In the genomic region with DNA sequence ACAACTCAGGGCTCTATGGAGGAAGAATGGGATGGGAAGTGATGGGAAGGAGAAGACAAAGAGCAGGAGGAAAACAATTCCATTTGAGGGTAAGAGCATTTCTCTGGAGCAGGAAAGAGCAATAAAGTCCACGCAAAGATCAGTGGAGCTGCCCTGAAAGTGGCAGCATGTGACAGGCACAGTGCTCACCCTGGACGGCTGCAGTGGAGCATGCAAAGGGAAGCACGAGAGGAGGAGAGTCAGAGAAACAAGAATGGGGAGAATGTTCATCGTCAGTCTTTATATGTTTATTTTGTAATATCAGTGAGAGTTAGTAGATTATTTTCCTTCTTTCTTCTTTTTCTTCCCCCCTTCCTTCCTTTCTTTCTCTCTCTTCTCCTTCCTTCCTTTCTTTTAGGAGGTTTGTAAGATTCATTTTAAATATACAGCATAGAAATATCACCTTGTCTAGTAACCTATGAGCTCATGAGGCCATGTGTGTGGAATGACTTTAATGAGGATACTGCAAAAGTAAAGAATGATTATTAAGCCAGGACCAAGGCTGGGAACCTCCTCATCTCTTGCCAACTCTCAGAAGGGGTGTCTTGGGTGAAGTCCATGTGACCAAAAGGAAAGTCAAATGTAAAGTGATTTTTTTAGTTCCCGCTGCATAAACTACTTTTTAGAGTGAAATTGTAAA, we compare ENCODE assay signal across 12 cellular contexts.
DNase-seq lines count a peak whose midpoint lies in the region; ATAC-seq and TF ChIP-seq lines count a peak whose summit lies in the region.
"Had no signal": no experiment of that assay in that cellular context is flagged by ENCODE, and none has a peak within 500 bp of the region (broad histone marks: within the 10 kb centered on the region; RNA-seq: fewer than 3 reads in every experiment).

No MANE protein-coding gene starts in this region.

- no peaks in the 10 kb centered on the region for H3K36me3 Mint-ChIP-seq in brain
- H3K36me3 Mint-ChIP-seq in activated CD4-positive, alpha-beta T cell treated with anti-CD3 and anti-CD28 coated beads for 36 hours (ENCODE audit: low read depth): no peaks in the 10 kb centered on the region
- H3K36me3 Mint-ChIP-seq: activated naive CD4-positive, alpha-beta T cell treated with anti-CD3 and anti-CD28 coated beads, Interleukin-2, amount 50 U/mL, for 24 hours had no signal

- H3K9me3 Mint-ChIP-seq in brain: peaks cover 3 to 6% (median 4%) of the 10 kb centered on the region in 5 experiments
- H3K9me3 Mint-ChIP-seq in activated CD4-positive, alpha-beta T cell treated with anti-CD3 and anti-CD28 coated beads for 36 hours (ENCODE audit: low read depth): peaks cover 8% of the 10 kb centered on the region
- H3K9me3 Mint-ChIP-seq: activated CD8-positive, alpha-beta T cell treated with anti-CD3 and anti-CD28 coated beads for 36 hours; activated naive CD4-positive, alpha-beta T cell treated with anti-CD3 and anti-CD28 coated beads, Interleukin-2, amount 50 U/mL, for 24 hours had no signal

- H3K27ac Mint-ChIP-seq in brain: peak overlapping the region in 3 of 5 experiments; percentile 3 to 72 (median 68)
- no peak overlapping the region for H3K27ac Mint-ChIP-seq in activated CD4-positive, alpha-beta T cell treated with anti-CD3 and anti-CD28 coated beads for 36 hours
- H3K27ac Mint-ChIP-seq: activated CD8-positive, alpha-beta T cell treated with anti-CD3 and anti-CD28 coated beads for 36 hours; activated naive CD4-positive, alpha-beta T cell treated with anti-CD3 and anti-CD28 coated beads, Interleukin-2, amount 50 U/mL, for 24 hours had no signal

- no peak for ATAC-seq in activated CD4-positive, alpha-beta T cell treated with anti-CD3 and anti-CD28 coated beads for 36 hours
- no peak for ATAC-seq in HG03108 (IDR thresholded peaks at IDR 0.05; ENCODE audit: unreplicated experiment)
- ATAC-seq: activated CD8-positive, alpha-beta T cell treated with anti-CD3 and anti-CD28 coated beads for 36 hours; left colon had no signal

- H3K27me3 Mint-ChIP-seq in brain: peaks cover 11% of the 10 kb centered on the region
- no peaks in the 10 kb centered on the region for H3K27me3 Mint-ChIP-seq in activated CD4-positive, alpha-beta T cell treated with anti-CD3 and anti-CD28 coated beads for 36 hours
- H3K27me3 Mint-ChIP-seq: activated CD8-positive, alpha-beta T cell treated with anti-CD3 and anti-CD28 coated beads for 36 hours; activated naive CD4-positive, alpha-beta T cell treated with anti-CD3 and anti-CD28 coated beads, Interleukin-2, amount 50 U/mL, for 24 hours had no signal

- intact Hi-C loops in activated CD4-positive, alpha-beta T cell treated with anti-CD3 and anti-CD28 coated beads for 36 hours (cut with DNase I, micrococcal nuclease): no loop called here

- CTCF ChIA-PET in activated CD4-positive, alpha-beta T cell treated with anti-CD3 and anti-CD28 coated beads for 36 hours (lab: Charles Lee): no interaction called here

- H3K4me1 Mint-ChIP-seq in brain: peaks cover 20% of the 10 kb centered on the region
- H3K4me1 Mint-ChIP-seq in activated CD4-positive, alpha-beta T cell treated with anti-CD3 and anti-CD28 coated beads for 36 hours: no peaks in the 10 kb centered on the region
- H3K4me1 Mint-ChIP-seq: activated naive CD4-positive, alpha-beta T cell treated with anti-CD3 and anti-CD28 coated beads, Interleukin-2, amount 50 U/mL, for 24 hours had no signal

- H3K4me3 Mint-ChIP-seq in brain: peak overlapping the region in 2 of 5 experiments; percentile 20 to 40
- no peak overlapping the region for H3K4me3 Mint-ChIP-seq in activated CD4-positive, alpha-beta T cell treated with anti-CD3 and anti-CD28 coated beads for 36 hours
- H3K4me3 Mint-ChIP-seq: activated CD8-positive, alpha-beta T cell treated with anti-CD3 and anti-CD28 coated beads for 36 hours; activated naive CD4-positive, alpha-beta T cell treated with anti-CD3 and anti-CD28 coated beads, Interleukin-2, amount 50 U/mL, for 24 hours had no signal

- TF ChIP-seq CTCF in brain (conservative IDR thresholded peaks at IDR 0.05): no peak

- DNase-seq in HK-2 (ENCODE audit: unreplicated experiment) (peak; percentile 47), left kidney (ENCODE audit: low read depth, low spot score) (peak; percentile 11), inferior parietal cortex (ENCODE audit: extremely low spot score) (no peak)
- no peak for DNase-seq in activated CD4-positive, alpha-beta T cell treated with anti-CD3 and anti-CD28 coated beads for 36 hours
- no peak for DNase-seq in activated CD4-positive, alpha-beta T cell treated with anti-CD3 and anti-CD28 coated beads for 4 hours
- DNase-seq: activated CD8-positive, alpha-beta T cell treated with anti-CD3 and anti-CD28 coated beads for 36 hours; DMS 273 treated with DMSO at 0.1 percent for 48 hours; Kasumi-1; left colon had no signal

- POLR2A ChIA-PET in activated CD4-positive, alpha-beta T cell treated with anti-CD3 and anti-CD28 coated beads for 36 hours (lab: Charles Lee): no interaction called here

Comparison
In these comparisons a context has a peak if more than half of its experiments do, and no peak if none do; other contexts are left out.
1. DNase-seq: peak in HK-2 (single experiment) and left kidney (single experiment); none in activated CD4-positive, alpha-beta T cell treated with anti-CD3 and anti-CD28 coated beads for 36 hours (single experiment), inferior parietal cortex (single experiment) and activated CD4-positive, alpha-beta T cell treated with anti-CD3 and anti-CD28 coated beads for 4 hours (0 of 2).